Comparison of ENCODE assay signal across 8 cellular contexts in genomic region chr12:110826592-110827200, GRCh38. TPM values are rescaled to one million over a fixed set of nuclear protein-coding genes. Genes with fewer than 3 reads are reported as not detected.
A peak's percentile ranks its signal among the peaks of the same experiment; 100 is the strongest.
DNase-seq lines count a peak whose midpoint lies in the region; ATAC-seq and TF ChIP-seq lines count a peak whose summit lies in the region.

No MANE protein-coding gene starts in this region.

- WGBS in neuronal stem cell (ENCODE audit: extremely low coverage in 2 of 2, insufficient read length in 2 of 2, insufficient replicate concordance in 1 of 2), 2 donors, result no CpG with 5 or more reads among the region's 14 CpGs
- 31 to 40% (median 32%) methylated on average over 14 of the region's 14 CpGs for WGBS in stomach, 5 donors

- H3K14ac ChIP-seq in neuronal stem cell (ENCODE audit: low read length), result no peak overlapping the region

- H3K4me2 ChIP-seq in neuronal stem cell (ENCODE audit: insufficient read depth, low read length, poor library complexity, severe bottlenecking), result no peak overlapping the region

- peak in 1 of 2 donors; percentile 22 for TF ChIP-seq POLR2A in Peyer's patch (IDR thresholded peaks at IDR 0.05)
- no peak for TF ChIP-seq POLR2A in stomach (IDR thresholded peaks at IDR 0.05)

- H3K9ac ChIP-seq in neuronal stem cell (ENCODE audit: low read depth, low read length, poor library complexity), result peak overlapping the region; percentile 80

- H3K79me1 ChIP-seq in neuronal stem cell (ENCODE audit: low read depth, low read length), result no peaks in the 10 kb centered on the region

- no peak overlapping the region for H3K23ac ChIP-seq in neuronal stem cell (ENCODE audit: low read depth, low read length, poor library complexity)

- H3K4me1 ChIP-seq in Peyer's patch (no peaks in the 10 kb centered on the region), neuronal stem cell (ENCODE audit: control insufficient read depth in 2 of 2, insufficient read depth in 1 of 2, low read depth in 1 of 2, low read length in 2 of 2) (peaks cover 0 to 1% of the 10 kb centered on the region in 2 donors), stomach (peaks cover 0 to 6% (median 0%) of the 10 kb centered on the region in 4 donors)

- no peak overlapping the region for H4K8ac ChIP-seq in neuronal stem cell (ENCODE audit: low read depth, low read length)

- ATAC-seq in GM19372 (IDR thresholded peaks at IDR 0.05; ENCODE audit: low read depth, unreplicated experiment), result peak; percentile 61

- H2BK120ac ChIP-seq in neuronal stem cell (ENCODE audit: low read depth, low read length), result no peak overlapping the region

- no peaks in the 10 kb centered on the region for H3K9me3 ChIP-seq in Peyer's patch
- no peaks in the 10 kb centered on the region for H3K9me3 ChIP-seq in neuronal stem cell (replicated peaks in 1 of 2; ENCODE audit: control insufficient read depth in 2 of 2, insufficient read depth in 1 of 2, low read depth in 1 of 2, low read length in 2 of 2)
- no peaks in the 10 kb centered on the region for H3K9me3 ChIP-seq in stomach

- TF ChIP-seq CTCF in Peyer's patch (IDR thresholded peaks at IDR 0.05), result peak; percentile 78 to 98 (median 96)
- peak; percentile 78 for TF ChIP-seq CTCF in fibroblast of pulmonary artery (IDR thresholded peaks at IDR 0.05; ENCODE audit: low read length, missing control alignments)
- TF ChIP-seq CTCF in stomach (IDR thresholded peaks at IDR 0.05), result peak in 5 of 7 experiments; percentile 54 to 82 (median 77)

- intact Hi-C loops in stomach (cut with DNase I; ENCODE audit: low total_unique reads), result loop anchor here (10.0 kb wide), 1 partner anchor 122 kb away; no protein-coding TSS in a partner anchor

- H2AFZ ChIP-seq in neuronal stem cell (ENCODE audit: low read length), result peak overlapping the region; percentile 84

- H2BK15ac ChIP-seq in neuronal stem cell (ENCODE audit: low read length), result peak overlapping the region; percentile 3

- TF ChIP-seq EP300 in stomach (IDR thresholded peaks at IDR 0.05), result no peak

- H2AK5ac ChIP-seq in neuronal stem cell (ENCODE audit: low read depth, low read length), result no peak overlapping the region

- H3K4ac ChIP-seq in neuronal stem cell (ENCODE audit: low read length), result no peak overlapping the region

- DNase-seq in AG20443 (ENCODE audit: low spot score) (peak; percentile 88), LHCN-M2 (ENCODE audit: low read depth) (peak; percentile 87), Peyer's patch (peak; percentile 91 to 96 (median 95)), fibroblast of pulmonary artery (ENCODE audit: low read depth) (peak; percentile 88), neuronal stem cell (ENCODE audit: low spot score) (peak; percentile 76), stomach (peak; percentile 83)
- DNase-seq in activated T-cell treated with anti-CD3 and anti-CD28 coated beads, Interleukin-2, amount 50 U/mL, for 48 hours, result peak; percentile 94 to 98

- H2BK5ac ChIP-seq in neuronal stem cell (ENCODE audit: low read length), result no peak overlapping the region

- peak overlapping the region; percentile 95 for H3K18ac ChIP-seq in neuronal stem cell (ENCODE audit: low read length)

- no peak overlapping the region for H2BK12ac ChIP-seq in neuronal stem cell (ENCODE audit: low read length)

- no peaks in the 10 kb centered on the region for H3K36me3 ChIP-seq in Peyer's patch
- H3K36me3 ChIP-seq in neuronal stem cell (replicated peaks in 1 of 2; ENCODE audit: control insufficient read depth in 2 of 2, insufficient read depth in 2 of 2, low read length in 2 of 2), result no peaks in the 10 kb centered on the region
- no peaks in the 10 kb centered on the region for H3K36me3 ChIP-seq in stomach

- H3K27ac ChIP-seq in Peyer's patch, result no peak overlapping the region
- H3K27ac ChIP-seq in neuronal stem cell (replicated peaks; ENCODE audit: low read length), result no peak overlapping the region
- no peak overlapping the region for H3K27ac ChIP-seq in stomach

- H4K91ac ChIP-seq in neuronal stem cell (ENCODE audit: low read depth, low read length, poor library complexity), result no peak overlapping the region

- H3K27me3 ChIP-seq in Peyer's patch, result no peaks in the 10 kb centered on the region
- H3K27me3 ChIP-seq in neuronal stem cell (ENCODE audit: control insufficient read depth in 3 of 3, insufficient read depth in 3 of 3, low read depth in 1 of 3, low read length in 3 of 3), result no peaks in the 10 kb centered on the region
- H3K27me3 ChIP-seq in stomach, result peaks cover 0 to 12% (median 0%) of the 10 kb centered on the region in 3 donors

- H3K4me3 ChIP-seq in Peyer's patch (peak overlapping the region in 2 of 4 donors; percentile 13 to 26), fibroblast of pulmonary artery (replicated peaks; ENCODE audit: low read depth, low read length) (no peak overlapping the region), neuronal stem cell (ENCODE audit: low read length in 2 of 2) (no peak overlapping the region), stomach (no peak overlapping the region)

RNA-seq across cellular contexts. Expression of gene CCDC63, which starts 20.1 kb away (rescaled TPM):
- total RNA-seq in LHCN-M2 (2014; rRNA removed) (not detected in 2 replicates), Peyer's patch (not detected), stomach (not detected)
- polyA plus RNA-seq in LHCN-M2 (2012), result not detected
- polyA plus RNA-seq in neuronal stem cell (2013, experiment 1 of 2), result 1.3 TPM
- 1.1 TPM for polyA plus RNA-seq in neuronal stem cell (2013, experiment 2 of 2)
- polyA plus RNA-seq in stomach, result not detected
